9 cellular contexts compared by ENCODE assay signal in genomic region chr2:24721470-24721869, GRCh38.
DNase-seq lines count a peak whose midpoint lies in the region; ATAC-seq and TF ChIP-seq lines count a peak whose summit lies in the region.
"Had no signal": no experiment of that assay in that cellular context is flagged by ENCODE, and none has a peak within 500 bp of the region (broad histone marks: within the 10 kb centered on the region; RNA-seq: fewer than 3 reads in every experiment).

No MANE protein-coding gene starts in this region.

- H3K27ac ChIP-seq in Panc1 (ENCODE audit: low read length) = no peak overlapping the region
- no peak overlapping the region for H3K27ac ChIP-seq in fibroblast of lung (ENCODE audit: insufficient read depth, low read length)
- H3K27ac ChIP-seq: SK-N-MC had no signal

- H3K4me1 ChIP-seq in Panc1 (ENCODE audit: control insufficient read depth, insufficient read depth, low read length) (no peaks in the 10 kb centered on the region), fibroblast of lung (ENCODE audit: control insufficient read depth, extremely low read depth, insufficient read depth, low read length) (peaks cover 4% of the 10 kb centered on the region)

- H3K4me2 ChIP-seq in fibroblast of lung (ENCODE audit: extremely low read depth, insufficient read depth, low read length) = peak overlapping the region; percentile 16

- H4K20me1 ChIP-seq in fibroblast of lung (ENCODE audit: control insufficient read depth, extremely low read depth, insufficient read depth, low read length) = no peaks in the 10 kb centered on the region

- in situ Hi-C loops in Panc1 (cut with HindIII; ENCODE audit: low pct_unique_long_range_greater_than_20kb, low sequenced_read_pairs) = no loop called here

- H3K9me3 ChIP-seq in Panc1 (ENCODE audit: control insufficient read depth, insufficient read depth, low read depth, low read length) = no peaks in the 10 kb centered on the region
- no peaks in the 10 kb centered on the region for H3K9me3 ChIP-seq in fibroblast of lung (ENCODE audit: control insufficient read depth, insufficient read depth, low read depth, low read length)

- DNase-seq in activated CD4-positive, alpha-beta T cell treated with anti-CD3 and anti-CD28 coated beads for 48 hours = peak; percentile 9
- DNase-seq in activated CD4-positive, alpha-beta T cell treated with anti-CD3 and anti-CD28 coated beads, Interleukin-2, amount 50 U/mL, for 4 hours = no peak
- DNase-seq in Panc1 (ENCODE audit: low read depth, low spot score) (no peak), fibroblast of lung (ENCODE audit: low read depth in 2 of 2) (peak; percentile 83 to 89), non-pigmented ciliary epithelial cell (ENCODE audit: low read depth) (peak; percentile 56), NOMO-1 treated with dmso at 0.1 percent for 144 hours (lab: John Stamatoyannopoulos, UW; ENCODE audit: unreplicated experiment) (no peak), 8988T (no peak), GM19240 (ENCODE audit: insufficient read length, low spot score) (no peak)

- CTCF ChIA-PET in Panc1 (lab: Charles Lee) = no interaction called here

- no peak overlapping the region for H2AFZ ChIP-seq in fibroblast of lung (ENCODE audit: low read length)

- intact Hi-C loops in Panc1 (cut with micrococcal nuclease; ENCODE audit: unreplicated experiment) = no loop called here

- H3K27me3 ChIP-seq in Panc1 (ENCODE audit: control insufficient read depth, insufficient read depth, low read length) (no peaks in the 10 kb centered on the region), fibroblast of lung (ENCODE audit: control insufficient read depth, insufficient read depth, low read length) (no peaks in the 10 kb centered on the region)

- no peaks in the 10 kb centered on the region for H3K79me2 ChIP-seq in fibroblast of lung (ENCODE audit: control insufficient read depth, insufficient read depth, low read length)

- H3K4me3 ChIP-seq in Panc1 (ENCODE audit: low read depth in 2 of 2, low read length in 2 of 2) = no peak overlapping the region
- H3K4me3 ChIP-seq in fibroblast of lung (replicated peaks in 1 of 4; ENCODE audit: control extremely low read depth in 1 of 4, insufficient read depth in 1 of 4, low read depth in 3 of 4, low read length in 4 of 4) = no peak overlapping the region
- H3K4me3 ChIP-seq: SK-N-MC had no signal

- no peak overlapping the region for H3K9ac ChIP-seq in fibroblast of lung (ENCODE audit: insufficient read depth, low read length)

- no TSS peak for BruUV-seq in Panc1 (replicated peaks; lab: Mats Ljungman, UMichigan)

- POLR2A ChIA-PET in Panc1 (lab: Charles Lee) = no interaction called here

- no peaks in the 10 kb centered on the region; the same call in 1 of the 2 replicates for H3K36me3 ChIP-seq in Panc1 (ENCODE audit: control insufficient read depth, insufficient read depth, low read length)
- H3K36me3 ChIP-seq in fibroblast of lung (ENCODE audit: control insufficient read depth, insufficient read depth, low read length) = no peaks in the 10 kb centered on the region

- ATAC-seq in Panc1 = peak; percentile 48; the same call in 1 of the 2 replicates

- no peak for TF ChIP-seq CTCF in Panc1 (IDR thresholded peaks at IDR 0.05)
- TF ChIP-seq CTCF in fibroblast of lung (conservative IDR thresholded peaks at IDR 0.05 in 1 of 2, IDR thresholded peaks at IDR 0.05 in 1 of 2; ENCODE audit: low read depth in 1 of 2, low read length in 2 of 2) = no peak

Comparison
In these comparisons a context has a peak if more than half of its experiments do, and no peak if none do; other contexts are left out.
1. DNase-seq: peak in activated CD4-positive, alpha-beta T cell treated with anti-CD3 and anti-CD28 coated beads for 48 hours (single experiment), fibroblast of lung (2 of 2) and non-pigmented ciliary epithelial cell (single experiment); none in activated CD4-positive, alpha-beta T cell treated with anti-CD3 and anti-CD28 coated beads, Interleukin-2, amount 50 U/mL, for 4 hours (0 of 2), Panc1 (single experiment), NOMO-1 treated with dmso at 0.1 percent for 144 hours (single experiment), 8988T (single experiment) and GM19240 (single experiment).